8 cellular contexts compared by ENCODE assay signal in genomic region chr4:82721819-82722423, GRCh38.
DNase-seq lines count a peak whose midpoint lies in the region; ATAC-seq and TF ChIP-seq lines count a peak whose summit lies in the region.

No MANE protein-coding gene starts in this region.

- TF ChIP-seq CTCF in HFFc6 (IDR thresholded peaks at IDR 0.05) (peak; percentile 55; the same call in 1 of the 2 replicates), PC-3 (conservative IDR thresholded peaks at IDR 0.05; ENCODE audit: low read depth, low read length) (peak; percentile 65), chondrocyte (IDR thresholded peaks at IDR 0.05) (peak; percentile 81), neural cell (IDR thresholded peaks at IDR 0.05; ENCODE audit: poor library complexity, severe bottlenecking) (peak; percentile 66)

- intact Hi-C loops in activated CD4-positive, alpha-beta T cell treated with anti-CD3 and anti-CD28 coated beads for 36 hours (cut with DNase I, micrococcal nuclease): no loop called here
- intact Hi-C loops in PC-3 (cut with micrococcal nuclease): loop anchor here (2.0 kb wide), 1 partner anchor 81 kb away; no protein-coding TSS in a partner anchor

- H3K27ac Mint-ChIP-seq in activated CD4-positive, alpha-beta T cell treated with anti-CD3 and anti-CD28 coated beads for 36 hours: no peak overlapping the region
- H3K27ac Mint-ChIP-seq in HFFc6 (no peak overlapping the region), chondrocyte (ENCODE audit: unreplicated experiment) (peak overlapping the region; percentile 5)

- no peak overlapping the region for H3K4me2 ChIP-seq in PC-3 (ENCODE audit: low read length)
- H3K4me2 ChIP-seq in neural cell (ENCODE audit: low read length): no peak overlapping the region

- no peaks in the 10 kb centered on the region for H3K27me3 Mint-ChIP-seq in activated CD4-positive, alpha-beta T cell treated with anti-CD3 and anti-CD28 coated beads for 36 hours
- no peaks in the 10 kb centered on the region for H3K27me3 Mint-ChIP-seq in HFFc6 (ENCODE audit: insufficient read depth)
- H3K27me3 Mint-ChIP-seq in chondrocyte (ENCODE audit: low read depth): no peaks in the 10 kb centered on the region

- H3K27ac ChIP-seq in PC-3 (ENCODE audit: low read length): no peak overlapping the region
- no peak overlapping the region for H3K27ac ChIP-seq in neural cell (ENCODE audit: low read length)

- CTCF ChIA-PET in activated CD4-positive, alpha-beta T cell treated with anti-CD3 and anti-CD28 coated beads for 36 hours (lab: Charles Lee): interaction anchor here (0.5 to 2.9 kb wide), 4 partner anchors 10 to 41 kb away, joined by 3 to 17 read pairs (median 4); no protein-coding TSS in a partner anchor
- CTCF ChIA-PET in PC-3 (lab: Charles Lee) (interaction anchor here (0.9 to 1.1 kb wide), 3 partner anchors 17 to 63 kb away, joined by 3 to 4 read pairs (median 3); no protein-coding TSS in a partner anchor), HEK293T (lab: Yijun Ruan, JAX) (interaction anchor here (0.7 to 1.8 kb wide), 6 partner anchors 9 to 235 kb away, joined by 3 to 5 read pairs (median 4); no protein-coding TSS in a partner anchor)

- peak; percentile 64 for TF ChIP-seq RAD21 in neural cell (conservative IDR thresholded peaks at IDR 0.05)

- no peaks in the 10 kb centered on the region for H3K4me1 ChIP-seq in PC-3 (ENCODE audit: insufficient read depth, low read length)

- H3K9me3 Mint-ChIP-seq in activated CD4-positive, alpha-beta T cell treated with anti-CD3 and anti-CD28 coated beads for 36 hours (ENCODE audit: low read depth): no peaks in the 10 kb centered on the region
- H3K9me3 Mint-ChIP-seq in HFFc6: no peaks in the 10 kb centered on the region
- H3K9me3 Mint-ChIP-seq in chondrocyte (ENCODE audit: low read depth): no peaks in the 10 kb centered on the region

- H3K27me3 ChIP-seq in PC-3 (ENCODE audit: low read length) (no peaks in the 10 kb centered on the region), neural cell (ENCODE audit: insufficient read depth, low read depth, low read length) (no peaks in the 10 kb centered on the region)

- H2AFZ ChIP-seq in PC-3 (ENCODE audit: low read length): no peak overlapping the region
- H2AFZ ChIP-seq in neural cell (ENCODE audit: low read depth, low read length): no peak overlapping the region

- H3K36me3 ChIP-seq in PC-3 (ENCODE audit: low read depth, low read length): no peaks in the 10 kb centered on the region
- no peaks in the 10 kb centered on the region for H3K36me3 ChIP-seq in neural cell (ENCODE audit: insufficient read depth, low read length)

- H3F3A ChIP-seq in PC-3 (ENCODE audit: low read length, unreplicated experiment) (no peaks in the 10 kb centered on the region), neural cell (ENCODE audit: insufficient read depth, low read length, poor library complexity, severe bottlenecking) (no peaks in the 10 kb centered on the region)

- H3K9me2 ChIP-seq in PC-3 (replicated peaks; ENCODE audit: low read length): no peaks in the 10 kb centered on the region
- H3K9me2 ChIP-seq in neural cell (ENCODE audit: insufficient read depth, low read length): no peaks in the 10 kb centered on the region

- H3K36me3 Mint-ChIP-seq in activated CD4-positive, alpha-beta T cell treated with anti-CD3 and anti-CD28 coated beads for 36 hours (ENCODE audit: low read depth): no peaks in the 10 kb centered on the region
- H3K36me3 Mint-ChIP-seq in HFFc6 (ENCODE audit: low read depth) (no peaks in the 10 kb centered on the region; the same call in 1 of the 2 replicates), chondrocyte (ENCODE audit: low read depth) (no peaks in the 10 kb centered on the region)

- H4K20me1 ChIP-seq in PC-3 (ENCODE audit: low read length) (no peaks in the 10 kb centered on the region), neural cell (ENCODE audit: insufficient read depth) (no peaks in the 10 kb centered on the region)

- no peaks in the 10 kb centered on the region for H3K79me2 ChIP-seq in PC-3 (ENCODE audit: low read length)
- peaks cover 5% of the 10 kb centered on the region for H3K79me2 ChIP-seq in neural cell (replicated peaks; ENCODE audit: insufficient read depth, low read length)

- H3K9me3 ChIP-seq in PC-3 (ENCODE audit: low read length) (no peaks in the 10 kb centered on the region), neural cell (ENCODE audit: low read length) (no peaks in the 10 kb centered on the region)

- no peak for TF ChIP-seq EP300 in neural cell (conservative IDR thresholded peaks at IDR 0.05; ENCODE audit: poor library complexity, severe bottlenecking)

- H3K4me1 Mint-ChIP-seq in activated CD4-positive, alpha-beta T cell treated with anti-CD3 and anti-CD28 coated beads for 36 hours: no peaks in the 10 kb centered on the region
- peaks cover 11% of the 10 kb centered on the region; the same call in 1 of the 2 replicates for H3K4me1 Mint-ChIP-seq in HFFc6 (ENCODE audit: low read depth)
- H3K4me1 Mint-ChIP-seq in chondrocyte (ENCODE audit: low read depth): peaks cover 13% of the 10 kb centered on the region

- no TSS peak for BruUV-seq in PC-3 (replicated peaks; lab: Mats Ljungman, UMichigan)

- H3K9ac ChIP-seq in PC-3 (ENCODE audit: low read length) (no peak overlapping the region), neural cell (ENCODE audit: low read length) (no peak overlapping the region)

- H3K4me3 ChIP-seq in PC-3 (ENCODE audit: low read length) (no peak overlapping the region), neural cell (ENCODE audit: low read length) (no peak overlapping the region)

- ATAC-seq in activated CD4-positive, alpha-beta T cell treated with anti-CD3 and anti-CD28 coated beads for 36 hours: peak; percentile 74
- ATAC-seq in PC-3 (peak; percentile 81), GM21528 (IDR thresholded peaks at IDR 0.05; ENCODE audit: low FRiP score, unreplicated experiment) (no peak)

- POLR2A ChIA-PET in activated CD4-positive, alpha-beta T cell treated with anti-CD3 and anti-CD28 coated beads for 36 hours (lab: Charles Lee): no interaction called here
- POLR2A ChIA-PET in PC-3 (lab: Charles Lee; ENCODE audit: unreplicated experiment): no interaction called here
- POLR2A ChIA-PET in HEK293T (lab: Yijun Ruan, JAX): no interaction called here

- no peak overlapping the region for H3K4me3 Mint-ChIP-seq in activated CD4-positive, alpha-beta T cell treated with anti-CD3 and anti-CD28 coated beads for 36 hours
- no peak overlapping the region for H3K4me3 Mint-ChIP-seq in HFFc6
- no peak overlapping the region for H3K4me3 Mint-ChIP-seq in chondrocyte (ENCODE audit: unreplicated experiment)

- peak; percentile 51 for DNase-seq in activated CD4-positive, alpha-beta T cell treated with anti-CD3 and anti-CD28 coated beads for 36 hours
- DNase-seq in activated CD4-positive, alpha-beta T cell treated with anti-CD3 and anti-CD28 coated beads, Interleukin-2, amount 50 U/mL, for 4 hours: no peak
- peak; percentile 10 for DNase-seq in HFFc6
- DNase-seq in PC-3: peak; percentile 52
- DNase-seq in chondrocyte (ENCODE audit: low spot score): no peak
- DNase-seq in HEK293T (ENCODE audit: extremely low spot score): no peak

TF ChIP-seq in neural cell, 6 proteins besides CTCF, POLR2A, EP300 and RAD21:
- TF ChIP-seq POLR2AphosphoS5 (IDR thresholded peaks at IDR 0.05) (no peak), SMC3 (conservative IDR thresholded peaks at IDR 0.05; ENCODE audit: poor library complexity) (peak; percentile 66)

TF ChIP-seq in HEK293T, 16 proteins besides CTCF, POLR2A, EP300 and RAD21:
- TF ChIP-seq HDGF (IDR thresholded peaks at IDR 0.05; ENCODE audit: borderline replicate concordance): no peak
- TF ChIP-seq TARDBP (IDR thresholded peaks at IDR 0.05): no peak
- TF ChIP-seq, protein P1, sequence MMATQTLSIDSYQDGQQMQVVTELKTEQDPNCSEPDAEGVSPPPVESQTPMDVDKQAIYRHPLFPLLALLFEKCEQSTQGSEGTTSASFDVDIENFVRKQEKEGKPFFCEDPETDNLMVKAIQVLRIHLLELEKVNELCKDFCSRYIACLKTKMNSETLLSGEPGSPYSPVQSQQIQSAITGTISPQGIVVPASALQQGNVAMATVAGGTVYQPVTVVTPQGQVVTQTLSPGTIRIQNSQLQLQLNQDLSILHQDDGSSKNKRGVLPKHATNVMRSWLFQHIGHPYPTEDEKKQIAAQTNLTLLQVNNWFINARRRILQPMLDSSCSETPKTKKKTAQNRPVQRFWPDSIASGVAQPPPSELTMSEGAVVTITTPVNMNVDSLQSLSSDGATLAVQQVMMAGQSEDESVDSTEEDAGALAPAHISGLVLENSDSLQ (IDR thresholded peaks at IDR 0.05): no peak
- no peak for TF ChIP-seq CTBP1 (IDR thresholded peaks at IDR 0.05; ENCODE audit: borderline replicate concordance)
- TF ChIP-seq L3MBTL2 (conservative IDR thresholded peaks at IDR 0.05): no peak
- TF ChIP-seq ZNF384 (IDR thresholded peaks at IDR 0.05): no peak

Comparison
In these comparisons a context has a peak if more than half of its experiments do, and no peak if none do; other contexts are left out.
1. DNase-seq: peak in activated CD4-positive, alpha-beta T cell treated with anti-CD3 and anti-CD28 coated beads for 36 hours (single experiment), HFFc6 (single experiment) and PC-3 (single experiment); none in activated CD4-positive, alpha-beta T cell treated with anti-CD3 and anti-CD28 coated beads, Interleukin-2, amount 50 U/mL, for 4 hours (0 of 2), chondrocyte (single experiment) and HEK293T (single experiment).
2. Peak in every context shown above with its lines, with median percentiles within 50 percentile points of each other: CTCF ChIP-seq.